ENCODE assay signal across 24 cellular contexts in the genomic region with DNA sequence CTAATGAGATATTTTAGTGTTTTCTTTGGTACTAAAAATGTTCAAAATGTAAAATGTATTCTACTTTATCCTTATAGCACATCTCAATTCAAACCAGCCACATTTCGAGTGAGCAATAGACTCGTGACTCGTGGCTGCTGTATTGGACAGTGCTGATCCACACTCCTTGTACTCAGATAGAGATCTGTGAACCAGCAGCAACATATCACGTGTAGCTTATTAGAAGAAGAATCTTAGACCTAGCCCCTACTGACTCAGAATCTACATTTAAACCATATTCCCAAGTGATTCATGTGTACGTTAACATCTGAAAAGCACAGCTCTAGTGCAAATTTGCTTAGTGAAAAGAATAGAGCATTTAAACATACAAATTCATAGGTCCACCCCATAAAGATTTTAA.
A peak's percentile ranks its signal among the peaks of the same experiment; 100 is the strongest.
DNase-seq lines count a peak whose midpoint lies in the region; TF ChIP-seq lines count a peak whose summit lies in the region.
"Had no signal": no experiment of that assay in that cellular context is flagged by ENCODE, and none has a peak within 500 bp of the region (broad histone marks: within the 10 kb centered on the region; RNA-seq: fewer than 3 reads in every experiment).

No MANE protein-coding gene starts in this region.

- no peak overlapping the region for H3K4me3 ChIP-seq in NB4 (ENCODE audit: low read depth, low read length)
- H3K4me3 ChIP-seq in epithelial cell of esophagus (ENCODE audit: low read length) = no peak overlapping the region
- H3K4me3 ChIP-seq in ascending aorta = no peak overlapping the region
- H3K4me3 ChIP-seq: transverse colon had no signal

- no peak for TF ChIP-seq CTCF in NB4 (IDR thresholded peaks at IDR 0.05; ENCODE audit: low read depth, low read length)
- no peak for TF ChIP-seq CTCF in epithelial cell of esophagus (IDR thresholded peaks at IDR 0.05; ENCODE audit: insufficient read depth, low read depth, low read length, missing control alignments)
- no peak for TF ChIP-seq CTCF in ascending aorta (IDR thresholded peaks at IDR 0.05)

- H3K36me3 ChIP-seq in ascending aorta = no peaks in the 10 kb centered on the region
- H3K36me3 ChIP-seq: transverse colon had no signal

- H3K4me1 ChIP-seq in ascending aorta = no peaks in the 10 kb centered on the region
- H3K4me1 ChIP-seq: transverse colon had no signal

- intact Hi-C loops in ascending aorta (cut with DNase I) = no loop called here

- H3K27ac ChIP-seq in ascending aorta = no peak overlapping the region
- H3K27ac ChIP-seq: transverse colon had no signal

- no peak for TF ChIP-seq POLR2A in NB4 (IDR thresholded peaks at IDR 0.05; ENCODE audit: extremely low read depth, insufficient read length)

- DNase-seq in GM03348 (ENCODE audit: low spot score) = peak; percentile 7
- DNase-seq in NB4 (ENCODE audit: low read depth) = peak; percentile 2
- peak; percentile 7 for DNase-seq in epithelial cell of esophagus (ENCODE audit: low read depth)
- DNase-seq in non-pigmented ciliary epithelial cell (ENCODE audit: low read depth) = peak; percentile 23
- no peak for DNase-seq in ascending aorta (ENCODE audit: low spot score in 2 of 2)
- DNase-seq in NOMO-1 treated with dmso at 0.1 percent for 144 hours (lab: John Stamatoyannopoulos, UW; ENCODE audit: unreplicated experiment) = no peak
- DNase-seq in NCI-H510A treated with DMSO at 0.1 percent for 48 hours (lab: John Stamatoyannopoulos, UW) = no peak
- DNase-seq in activated naive CD4-positive, alpha-beta T cell (lab: John Stamatoyannopoulos, UW) = no peak
- DNase-seq: activated CD4-positive, alpha-beta T cell treated with anti-CD3 and anti-CD28 coated beads, Interleukin-2, amount 50 U/mL, for 1 hour; activated CD8-positive, alpha-beta memory T cell treated with anti-CD3 and anti-CD28 coated beads, Interleukin-2, amount 50 U/mL, for 48 hours; activated effector memory CD4-positive, alpha-beta T cell treated with anti-CD3 and anti-CD28 coated beads, Interleukin-2, amount 50 U/mL, for 16 hours; COR-L47; DND-41; effector memory CD8-positive, alpha-beta T cell; KBM-7; left cardiac atrium; midbrain; MV-4-11; NCI-H524 treated with DMSO at 0.1 percent for 48 hours; small intestine; stimulated activated CD4-positive, alpha-beta T cell treated with anti-CD3 and anti-CD28 coated beads, Interleukin-4, amount 100 ng/mL, for 1 hour; stimulated activated naive CD8-positive, alpha-beta T cell treated with anti-CD3 and anti-CD28 coated beads, Interleukin-15, amount 100 ng/mL, for 72 hours; SW 1271; transverse colon had no signal

- H3K9me3 ChIP-seq in ascending aorta = no peaks in the 10 kb centered on the region
- H3K9me3 ChIP-seq: transverse colon had no signal

- no peaks in the 10 kb centered on the region for H3K27me3 ChIP-seq in ascending aorta
- H3K27me3 ChIP-seq: transverse colon had no signal

Comparison
In these comparisons a context has a peak if more than half of its experiments do, and no peak if none do; other contexts are left out.
1. DNase-seq: peak in GM03348 (single experiment), NB4 (single experiment), epithelial cell of esophagus (single experiment) and non-pigmented ciliary epithelial cell (single experiment); none in ascending aorta (0 of 2), NOMO-1 treated with dmso at 0.1 percent for 144 hours (single experiment), NCI-H510A treated with DMSO at 0.1 percent for 48 hours (single experiment) and activated naive CD4-positive, alpha-beta T cell (0 of 4).